14 cellular contexts compared by ENCODE assay signal in the genomic region with DNA sequence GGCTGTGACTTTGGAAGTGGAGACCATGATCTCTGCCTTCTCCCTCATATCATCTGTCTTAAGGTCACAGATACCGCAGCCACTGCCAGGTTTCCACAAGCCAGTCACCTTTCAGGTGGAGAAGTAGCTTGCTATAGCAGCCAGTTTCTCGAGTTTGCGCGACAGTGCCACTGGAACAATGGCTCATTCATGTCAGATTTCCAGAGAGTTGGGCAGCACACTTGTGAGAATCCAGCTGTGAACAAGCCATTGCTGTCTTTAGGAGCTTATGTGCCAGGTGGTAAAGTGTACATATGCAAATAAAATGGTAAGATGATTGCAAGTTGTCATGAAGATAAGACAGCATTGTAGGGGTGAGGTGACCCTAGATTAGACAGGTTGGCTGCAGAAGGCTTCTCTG. TPM values are rescaled to one million over a fixed set of nuclear protein-coding genes. Genes with fewer than 3 reads are reported as not detected.
A peak's percentile ranks its signal among the peaks of the same experiment; 100 is the strongest.
DNase-seq lines count a peak whose midpoint lies in the region; ATAC-seq and TF ChIP-seq lines count a peak whose summit lies in the region.
"Had no signal": no experiment of that assay in that cellular context is flagged by ENCODE, and none has a peak within 500 bp of the region (broad histone marks: within the 10 kb centered on the region; RNA-seq: fewer than 3 reads in every experiment).

No MANE protein-coding gene starts in this region.

- H3K4me1 Mint-ChIP-seq in activated T-cell treated with anti-CD3 and anti-CD28 coated beads, Interleukin-2, amount 50 U/mL, for 4 hours (ENCODE audit: low read depth): peaks cover 53% of the 10 kb centered on the region
- H3K4me1 Mint-ChIP-seq: activated CD8-positive, alpha-beta memory T cell treated with anti-CD3 and anti-CD28 coated beads, Interleukin-2, amount 10 ng/mL, durations not matched to agents 7 days and 5 days had no signal

- H3K36me3 Mint-ChIP-seq in activated T-cell treated with anti-CD3 and anti-CD28 coated beads, Interleukin-2, amount 50 U/mL, for 4 hours (ENCODE audit: insufficient read depth): peaks cover 14% of the 10 kb centered on the region

- H3K27me3 ChIP-seq in layer of hippocampus (ENCODE audit: control insufficient read depth, insufficient read depth, low read length) (no peaks in the 10 kb centered on the region), foreskin keratinocyte (no peaks in the 10 kb centered on the region)
- H3K27me3 ChIP-seq: esophagus muscularis mucosa had no signal

- no peak for DNase-seq in activated T-cell treated with anti-CD3 and anti-CD28 coated beads, Interleukin-2, amount 50 U/mL, for 4 hours
- DNase-seq in activated T-cell treated with anti-CD3 and anti-CD28 coated beads for 4 hours (no peak), SW480 (ENCODE audit: low spot score) (peak; percentile 41), cortex of kidney (lab: John Stamatoyannopoulos, UW) (no peak), foreskin keratinocyte (no peak)
- DNase-seq: activated CD8-positive, alpha-beta memory T cell treated with anti-CD3 and anti-CD28 coated beads, Interleukin-2, amount 10 ng/mL, durations not matched to agents 7 days and 5 days; GDM1; NCI-H1105; OCI-M1; stimulated activated naive CD4-positive, alpha-beta T cell treated with Interleukin-2 at 50 U/mL for 16 hours had no signal

- H3K4me3 Mint-ChIP-seq in activated T-cell treated with anti-CD3 and anti-CD28 coated beads, Interleukin-2, amount 50 U/mL, for 4 hours: peak overlapping the region; percentile 25
- H3K4me3 Mint-ChIP-seq: activated CD8-positive, alpha-beta memory T cell treated with anti-CD3 and anti-CD28 coated beads, Interleukin-2, amount 10 ng/mL, durations not matched to agents 7 days and 5 days had no signal

- no peak for TF ChIP-seq CTCF in foreskin keratinocyte (conservative IDR thresholded peaks at IDR 0.05)

- no peaks in the 10 kb centered on the region for H3K9me3 Mint-ChIP-seq in activated T-cell treated with anti-CD3 and anti-CD28 coated beads, Interleukin-2, amount 50 U/mL, for 4 hours

- H3K27ac ChIP-seq in layer of hippocampus (ENCODE audit: low read depth, low read length) (peak overlapping the region; percentile 74), temporal lobe (ENCODE audit: low read depth, low read length) (peak overlapping the region; percentile 70), foreskin keratinocyte (no peak overlapping the region)
- H3K27ac ChIP-seq: esophagus muscularis mucosa had no signal

- H3K27me3 Mint-ChIP-seq in activated T-cell treated with anti-CD3 and anti-CD28 coated beads, Interleukin-2, amount 50 U/mL, for 4 hours (ENCODE audit: low read depth): no peaks in the 10 kb centered on the region
- H3K27me3 Mint-ChIP-seq: activated CD8-positive, alpha-beta memory T cell treated with anti-CD3 and anti-CD28 coated beads, Interleukin-2, amount 10 ng/mL, durations not matched to agents 7 days and 5 days had no signal

- ATAC-seq in activated T-cell treated with anti-CD3 and anti-CD28 coated beads, Interleukin-2, amount 50 U/mL, for 4 hours: peak in 1 of 2 donors; percentile 7
- ATAC-seq in foreskin keratinocyte (no peak), HG03342 (IDR thresholded peaks at IDR 0.05; ENCODE audit: unreplicated experiment) (no peak)
- ATAC-seq: activated CD8-positive, alpha-beta memory T cell treated with anti-CD3 and anti-CD28 coated beads, Interleukin-2, amount 10 ng/mL, durations not matched to agents 7 days and 5 days had no signal

- H3K4me1 ChIP-seq in foreskin keratinocyte: peaks cover 7% of the 10 kb centered on the region

RNA-seq across cellular contexts. Expression of a gene that starts 22.3 kb away (rescaled TPM):
- total RNA-seq in activated T-cell treated with anti-CD3 and anti-CD28 coated beads, Interleukin-2, amount 50 U/mL, for 4 hours: 1 to 10 TPM; 8.1 to 8.9 (median 8.4) TPM
- 15.5 TPM for total RNA-seq in temporal lobe
- 9.9 and 11.1 TPM in 2 replicates for total RNA-seq in foreskin keratinocyte
- 2.1 and 2.4 TPM in 2 replicates for polyA plus RNA-seq in foreskin keratinocyte
